ENCODE assay signal across 1 cellular context in the genomic region with DNA sequence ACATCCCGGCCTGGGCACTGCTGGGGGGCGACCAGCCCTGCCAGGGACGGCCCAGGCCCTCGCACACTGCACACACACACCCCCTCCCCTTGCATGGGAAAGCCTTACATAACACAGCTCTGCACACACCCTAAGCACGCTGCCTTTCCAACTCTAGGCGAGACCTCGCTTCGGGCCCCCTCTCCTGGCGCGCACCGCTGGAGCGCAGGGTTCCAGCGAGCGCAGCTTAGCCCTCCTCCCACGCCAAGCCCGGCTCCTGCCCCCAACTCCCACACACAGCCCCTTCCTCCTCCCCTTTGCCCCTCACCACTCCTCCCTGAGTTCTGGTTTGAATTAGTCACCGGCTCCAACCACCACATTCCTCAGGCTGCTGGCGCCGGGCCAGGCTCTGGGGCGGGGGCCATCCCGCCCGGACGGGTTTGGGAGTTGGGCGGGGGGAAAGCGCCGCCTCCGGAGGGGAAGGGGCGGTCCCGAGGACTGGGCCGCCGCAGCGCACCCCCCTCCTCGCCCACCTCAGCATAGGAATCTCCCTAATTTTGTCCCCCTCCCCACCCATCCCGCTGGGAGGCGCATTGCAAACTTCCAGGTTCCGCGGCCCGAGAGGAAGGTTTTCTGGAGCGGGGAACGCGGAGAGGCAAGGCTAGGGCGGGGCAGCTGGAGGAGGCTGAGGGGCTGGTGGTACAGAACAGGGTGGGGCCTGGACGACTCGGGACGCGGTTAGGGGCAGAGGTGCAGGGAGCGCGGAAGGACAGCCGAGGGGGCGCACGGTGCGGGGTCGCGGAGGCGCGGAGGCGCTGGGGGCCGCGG.
TF ChIP-seq lines count a peak whose summit lies in the region.

No MANE protein-coding gene starts in this region.

TF ChIP-seq in K562, 482 proteins besides CTCF, POLR2A, EP300 and RAD21 (continued from another document and continues in another):
- TF ChIP-seq, protein P1, sequence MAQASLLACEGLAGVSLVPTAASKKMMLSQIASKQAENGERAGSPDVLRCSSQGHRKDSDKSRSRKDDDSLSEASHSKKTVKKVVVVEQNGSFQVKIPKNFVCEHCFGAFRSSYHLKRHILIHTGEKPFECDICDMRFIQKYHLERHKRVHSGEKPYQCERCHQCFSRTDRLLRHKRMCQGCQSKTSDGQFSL (CRISPR knock-in tag; IDR thresholded peaks at IDR 0.05) = peak; percentile 63
- TF ChIP-seq, protein P1 (tag; IDR thresholded peaks at IDR 0.05) = no peak
- TF ChIP-seq CTBP1 (IDR thresholded peaks at IDR 0.05; ENCODE audit: borderline replicate concordance) (peak; percentile 77), SRSF3 (IDR thresholded peaks at IDR 0.05; ENCODE audit: insufficient read depth, low read length) (0 out of 2 replicates have a peak, but pooled peaks have one; percentile 19), TARDBP (IDR thresholded peaks at IDR 0.05) (no peak), ZNF77 (CRISPR knock-in tag; IDR thresholded peaks at IDR 0.05) (no peak), TFAM (CRISPR knock-in tag; conservative IDR thresholded peaks at IDR 0.05) (no peak), MTA1 (IDR thresholded peaks at IDR 0.05; ENCODE audit: borderline replicate concordance) (peak; percentile 77; the same call in 1 of the 2 replicates), PHB2 (IDR thresholded peaks at IDR 0.05; ENCODE audit: low read depth) (no peak), NRF1 (conservative IDR thresholded peaks at IDR 0.05 in 1 of 2, IDR thresholded peaks at IDR 0.05 in 1 of 2) (peak; percentile 83 to 86), DIDO1 (tag; IDR thresholded peaks at IDR 0.05; ENCODE audit: low read depth) (no peak), MCM7 (IDR thresholded peaks at IDR 0.05) (no peak), DMBX1 (CRISPR knock-in tag; IDR thresholded peaks at IDR 0.05; ENCODE audit: borderline replicate concordance) (no peak), ZBTB17 (CRISPR knock-in tag; IDR thresholded peaks at IDR 0.05) (no peak), ATF1 (CRISPR knock-in tag; IDR thresholded peaks at IDR 0.05) (no peak), ATF1 (tag; IDR thresholded peaks at IDR 0.05) (no peak), RHOXF2B (CRISPR knock-in tag; conservative IDR thresholded peaks at IDR 0.05) (no peak), HDAC2 (IDR thresholded peaks at IDR 0.05) (peak; percentile 73), SAP30 (IDR thresholded peaks at IDR 0.05; ENCODE audit: borderline replicate concordance, insufficient read depth, low read depth, low read length, poor library complexity, severe bottlenecking) (peak; percentile 26), SNRNP70 (optimal IDR thresholded peaks at IDR 0.05; ENCODE audit: low read depth, low read length) (no peak), SMAD2 (IDR thresholded peaks at IDR 0.05; ENCODE audit: low read depth, low read length) (no peak), GABPB1 (CRISPR knock-in tag; IDR thresholded peaks at IDR 0.05) (0 out of 2 replicates have a peak, but pooled peaks have one; percentile 50), ZNF324 (CRISPR knock-in tag; IDR thresholded peaks at IDR 0.05) (no peak), ILK (tag; IDR thresholded peaks at IDR 0.05; ENCODE audit: borderline replicate concordance, low read depth) (no peak), ZNF717 (CRISPR knock-in tag; IDR thresholded peaks at IDR 0.05) (no peak), KDM1A (IDR thresholded peaks at IDR 0.05) (peak in 1 of 2 experiments; percentile 88; a peak in 3 of 4 replicates), MTA2 (IDR thresholded peaks at IDR 0.05; ENCODE audit: low read depth) (peak; percentile 58), PML (IDR thresholded peaks at IDR 0.05; ENCODE audit: low read length) (0 out of 2 replicates have a peak, but pooled peaks have one; percentile 38), MYC (IDR thresholded peaks at IDR 0.05; ENCODE audit: low read depth, low read length) (peak; percentile 65), MYC (CRISPR knock-in tag; IDR thresholded peaks at IDR 0.05; ENCODE audit: borderline replicate concordance, low read depth) (peak; percentile 26; the same call in 1 of the 2 replicates), ZBED1 (IDR thresholded peaks at IDR 0.05) (no peak), ZNF134 (CRISPR knock-in tag; conservative IDR thresholded peaks at IDR 0.05) (no peak), HDAC6 (IDR thresholded peaks at IDR 0.05; ENCODE audit: low read depth, low read length) (no peak), ZNF41 (CRISPR knock-in tag; conservative IDR thresholded peaks at IDR 0.05) (no peak)
- TF ChIP-seq, protein P2, sequence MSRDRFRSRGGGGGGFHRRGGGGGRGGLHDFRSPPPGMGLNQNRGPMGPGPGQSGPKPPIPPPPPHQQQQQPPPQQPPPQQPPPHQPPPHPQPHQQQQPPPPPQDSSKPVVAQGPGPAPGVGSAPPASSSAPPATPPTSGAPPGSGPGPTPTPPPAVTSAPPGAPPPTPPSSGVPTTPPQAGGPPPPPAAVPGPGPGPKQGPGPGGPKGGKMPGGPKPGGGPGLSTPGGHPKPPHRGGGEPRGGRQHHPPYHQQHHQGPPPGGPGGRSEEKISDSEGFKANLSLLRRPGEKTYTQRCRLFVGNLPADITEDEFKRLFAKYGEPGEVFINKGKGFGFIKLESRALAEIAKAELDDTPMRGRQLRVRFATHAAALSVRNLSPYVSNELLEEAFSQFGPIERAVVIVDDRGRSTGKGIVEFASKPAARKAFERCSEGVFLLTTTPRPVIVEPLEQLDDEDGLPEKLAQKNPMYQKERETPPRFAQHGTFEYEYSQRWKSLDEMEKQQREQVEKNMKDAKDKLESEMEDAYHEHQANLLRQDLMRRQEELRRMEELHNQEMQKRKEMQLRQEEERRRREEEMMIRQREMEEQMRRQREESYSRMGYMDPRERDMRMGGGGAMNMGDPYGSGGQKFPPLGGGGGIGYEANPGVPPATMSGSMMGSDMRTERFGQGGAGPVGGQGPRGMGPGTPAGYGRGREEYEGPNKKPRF (IDR thresholded peaks at IDR 0.05; ENCODE audit: low read depth, low read length) = no peak
- TF ChIP-seq, protein P3, sequence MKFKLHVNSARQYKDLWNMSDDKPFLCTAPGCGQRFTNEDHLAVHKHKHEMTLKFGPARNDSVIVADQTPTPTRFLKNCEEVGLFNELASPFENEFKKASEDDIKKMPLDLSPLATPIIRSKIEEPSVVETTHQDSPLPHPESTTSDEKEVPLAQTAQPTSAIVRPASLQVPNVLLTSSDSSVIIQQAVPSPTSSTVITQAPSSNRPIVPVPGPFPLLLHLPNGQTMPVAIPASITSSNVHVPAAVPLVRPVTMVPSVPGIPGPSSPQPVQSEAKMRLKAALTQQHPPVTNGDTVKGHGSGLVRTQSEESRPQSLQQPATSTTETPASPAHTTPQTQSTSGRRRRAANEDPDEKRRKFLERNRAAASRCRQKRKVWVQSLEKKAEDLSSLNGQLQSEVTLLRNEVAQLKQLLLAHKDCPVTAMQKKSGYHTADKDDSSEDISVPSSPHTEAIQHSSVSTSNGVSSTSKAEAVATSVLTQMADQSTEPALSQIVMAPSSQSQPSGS (CRISPR knock-in tag; IDR thresholded peaks at IDR 0.05) = no peak
- TF ChIP-seq, protein P4, sequence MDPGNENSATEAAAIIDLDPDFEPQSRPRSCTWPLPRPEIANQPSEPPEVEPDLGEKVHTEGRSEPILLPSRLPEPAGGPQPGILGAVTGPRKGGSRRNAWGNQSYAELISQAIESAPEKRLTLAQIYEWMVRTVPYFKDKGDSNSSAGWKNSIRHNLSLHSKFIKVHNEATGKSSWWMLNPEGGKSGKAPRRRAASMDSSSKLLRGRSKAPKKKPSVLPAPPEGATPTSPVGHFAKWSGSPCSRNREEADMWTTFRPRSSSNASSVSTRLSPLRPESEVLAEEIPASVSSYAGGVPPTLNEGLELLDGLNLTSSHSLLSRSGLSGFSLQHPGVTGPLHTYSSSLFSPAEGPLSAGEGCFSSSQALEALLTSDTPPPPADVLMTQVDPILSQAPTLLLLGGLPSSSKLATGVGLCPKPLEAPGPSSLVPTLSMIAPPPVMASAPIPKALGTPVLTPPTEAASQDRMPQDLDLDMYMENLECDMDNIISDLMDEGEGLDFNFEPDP (CRISPR knock-in tag; IDR thresholded peaks at IDR 0.05) = no peak
- TF ChIP-seq, protein P5, sequence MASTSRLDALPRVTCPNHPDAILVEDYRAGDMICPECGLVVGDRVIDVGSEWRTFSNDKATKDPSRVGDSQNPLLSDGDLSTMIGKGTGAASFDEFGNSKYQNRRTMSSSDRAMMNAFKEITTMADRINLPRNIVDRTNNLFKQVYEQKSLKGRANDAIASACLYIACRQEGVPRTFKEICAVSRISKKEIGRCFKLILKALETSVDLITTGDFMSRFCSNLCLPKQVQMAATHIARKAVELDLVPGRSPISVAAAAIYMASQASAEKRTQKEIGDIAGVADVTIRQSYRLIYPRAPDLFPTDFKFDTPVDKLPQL (IDR thresholded peaks at IDR 0.05; ENCODE audit: extremely low read depth, insufficient read length) = no peak
- TF ChIP-seq, protein P6, sequence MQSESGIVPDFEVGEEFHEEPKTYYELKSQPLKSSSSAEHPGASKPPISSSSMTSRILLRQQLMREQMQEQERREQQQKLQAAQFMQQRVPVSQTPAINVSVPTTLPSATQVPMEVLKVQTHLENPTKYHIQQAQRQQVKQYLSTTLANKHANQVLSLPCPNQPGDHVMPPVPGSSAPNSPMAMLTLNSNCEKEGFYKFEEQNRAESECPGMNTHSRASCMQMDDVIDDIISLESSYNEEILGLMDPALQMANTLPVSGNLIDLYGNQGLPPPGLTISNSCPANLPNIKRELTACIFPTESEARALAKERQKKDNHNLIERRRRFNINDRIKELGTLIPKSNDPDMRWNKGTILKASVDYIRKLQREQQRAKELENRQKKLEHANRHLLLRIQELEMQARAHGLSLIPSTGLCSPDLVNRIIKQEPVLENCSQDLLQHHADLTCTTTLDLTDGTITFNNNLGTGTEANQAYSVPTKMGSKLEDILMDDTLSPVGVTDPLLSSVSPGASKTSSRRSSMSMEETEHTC (IDR thresholded peaks at IDR 0.05) = 0 out of 2 replicates have a peak, but pooled peaks have one; percentile 43
- TF ChIP-seq, protein P7, sequence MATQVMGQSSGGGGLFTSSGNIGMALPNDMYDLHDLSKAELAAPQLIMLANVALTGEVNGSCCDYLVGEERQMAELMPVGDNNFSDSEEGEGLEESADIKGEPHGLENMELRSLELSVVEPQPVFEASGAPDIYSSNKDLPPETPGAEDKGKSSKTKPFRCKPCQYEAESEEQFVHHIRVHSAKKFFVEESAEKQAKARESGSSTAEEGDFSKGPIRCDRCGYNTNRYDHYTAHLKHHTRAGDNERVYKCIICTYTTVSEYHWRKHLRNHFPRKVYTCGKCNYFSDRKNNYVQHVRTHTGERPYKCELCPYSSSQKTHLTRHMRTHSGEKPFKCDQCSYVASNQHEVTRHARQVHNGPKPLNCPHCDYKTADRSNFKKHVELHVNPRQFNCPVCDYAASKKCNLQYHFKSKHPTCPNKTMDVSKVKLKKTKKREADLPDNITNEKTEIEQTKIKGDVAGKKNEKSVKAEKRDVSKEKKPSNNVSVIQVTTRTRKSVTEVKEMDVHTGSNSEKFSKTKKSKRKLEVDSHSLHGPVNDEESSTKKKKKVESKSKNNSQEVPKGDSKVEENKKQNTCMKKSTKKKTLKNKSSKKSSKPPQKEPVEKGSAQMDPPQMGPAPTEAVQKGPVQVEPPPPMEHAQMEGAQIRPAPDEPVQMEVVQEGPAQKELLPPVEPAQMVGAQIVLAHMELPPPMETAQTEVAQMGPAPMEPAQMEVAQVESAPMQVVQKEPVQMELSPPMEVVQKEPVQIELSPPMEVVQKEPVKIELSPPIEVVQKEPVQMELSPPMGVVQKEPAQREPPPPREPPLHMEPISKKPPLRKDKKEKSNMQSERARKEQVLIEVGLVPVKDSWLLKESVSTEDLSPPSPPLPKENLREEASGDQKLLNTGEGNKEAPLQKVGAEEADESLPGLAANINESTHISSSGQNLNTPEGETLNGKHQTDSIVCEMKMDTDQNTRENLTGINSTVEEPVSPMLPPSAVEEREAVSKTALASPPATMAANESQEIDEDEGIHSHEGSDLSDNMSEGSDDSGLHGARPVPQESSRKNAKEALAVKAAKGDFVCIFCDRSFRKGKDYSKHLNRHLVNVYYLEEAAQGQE (CRISPR knock-in tag; IDR thresholded peaks at IDR 0.05; ENCODE audit: low read depth) = no peak
- TF ChIP-seq, protein P8, sequence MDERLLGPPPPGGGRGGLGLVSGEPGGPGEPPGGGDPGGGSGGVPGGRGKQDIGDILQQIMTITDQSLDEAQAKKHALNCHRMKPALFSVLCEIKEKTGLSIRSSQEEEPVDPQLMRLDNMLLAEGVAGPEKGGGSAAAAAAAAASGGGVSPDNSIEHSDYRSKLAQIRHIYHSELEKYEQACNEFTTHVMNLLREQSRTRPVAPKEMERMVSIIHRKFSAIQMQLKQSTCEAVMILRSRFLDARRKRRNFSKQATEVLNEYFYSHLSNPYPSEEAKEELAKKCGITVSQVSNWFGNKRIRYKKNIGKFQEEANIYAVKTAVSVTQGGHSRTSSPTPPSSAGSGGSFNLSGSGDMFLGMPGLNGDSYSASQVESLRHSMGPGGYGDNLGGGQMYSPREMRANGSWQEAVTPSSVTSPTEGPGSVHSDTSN (CRISPR knock-in tag; IDR thresholded peaks at IDR 0.05; ENCODE audit: low read depth) = no peak
- TF ChIP-seq, protein P8 (tag; conservative IDR thresholded peaks at IDR 0.05; ENCODE audit: low read depth) = no peak
- TF ChIP-seq, protein P9, sequence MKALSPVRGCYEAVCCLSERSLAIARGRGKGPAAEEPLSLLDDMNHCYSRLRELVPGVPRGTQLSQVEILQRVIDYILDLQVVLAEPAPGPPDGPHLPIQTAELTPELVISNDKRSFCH (CRISPR knock-in tag; IDR thresholded peaks at IDR 0.05) = no peak
- TF ChIP-seq, protein P9 (tag; IDR thresholded peaks at IDR 0.05) = peak; percentile 49; the same call in 1 of the 2 replicates
- TF ChIP-seq, protein P10, sequence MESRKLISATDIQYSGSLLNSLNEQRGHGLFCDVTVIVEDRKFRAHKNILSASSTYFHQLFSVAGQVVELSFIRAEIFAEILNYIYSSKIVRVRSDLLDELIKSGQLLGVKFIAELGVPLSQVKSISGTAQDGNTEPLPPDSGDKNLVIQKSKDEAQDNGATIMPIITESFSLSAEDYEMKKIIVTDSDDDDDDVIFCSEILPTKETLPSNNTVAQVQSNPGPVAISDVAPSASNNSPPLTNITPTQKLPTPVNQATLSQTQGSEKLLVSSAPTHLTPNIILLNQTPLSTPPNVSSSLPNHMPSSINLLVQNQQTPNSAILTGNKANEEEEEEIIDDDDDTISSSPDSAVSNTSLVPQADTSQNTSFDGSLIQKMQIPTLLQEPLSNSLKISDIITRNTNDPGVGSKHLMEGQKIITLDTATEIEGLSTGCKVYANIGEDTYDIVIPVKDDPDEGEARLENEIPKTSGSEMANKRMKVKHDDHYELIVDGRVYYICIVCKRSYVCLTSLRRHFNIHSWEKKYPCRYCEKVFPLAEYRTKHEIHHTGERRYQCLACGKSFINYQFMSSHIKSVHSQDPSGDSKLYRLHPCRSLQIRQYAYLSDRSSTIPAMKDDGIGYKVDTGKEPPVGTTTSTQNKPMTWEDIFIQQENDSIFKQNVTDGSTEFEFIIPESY (CRISPR knock-in tag; IDR thresholded peaks at IDR 0.05) = peak; percentile 27; the same call in 1 of the 2 replicates
